ENCODE assay signal across 2 cellular contexts in the genomic region with DNA sequence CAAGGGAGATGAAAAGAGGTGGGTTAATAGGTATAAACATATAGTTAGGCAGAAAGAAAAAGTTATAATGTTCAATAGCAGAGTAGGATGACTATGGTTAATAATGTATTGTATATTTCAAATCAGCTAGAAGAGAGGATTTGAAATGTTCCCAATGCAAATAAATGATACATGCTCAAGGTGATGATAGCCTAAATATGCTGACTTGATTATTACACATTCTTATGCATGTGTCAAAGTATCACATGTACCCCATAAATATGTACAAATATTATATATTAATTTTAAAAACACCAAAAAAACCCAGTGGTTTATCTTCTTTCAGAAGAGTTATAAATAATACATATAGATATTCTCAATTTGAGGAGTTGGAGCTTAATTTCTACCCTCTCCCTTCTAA.
TF ChIP-seq lines count a peak whose summit lies in the region.

No MANE protein-coding gene starts in this region.

TF ChIP-seq in HepG2, 621 proteins besides CTCF, POLR2A, EP300 and RAD21:
- TF ChIP-seq SRSF4 (IDR thresholded peaks at IDR 0.05; ENCODE audit: low read depth, low read length, poor library complexity, severe bottlenecking) (no peak), MAFK (conservative IDR thresholded peaks at IDR 0.05 in 1 of 2, IDR thresholded peaks at IDR 0.05 in 1 of 2; ENCODE audit: low read length in 2 of 2) (peak; percentile 44 to 62)

TF ChIP-seq in K562, 482 proteins besides CTCF, POLR2A, EP300 and RAD21:
- TF ChIP-seq, protein P1, sequence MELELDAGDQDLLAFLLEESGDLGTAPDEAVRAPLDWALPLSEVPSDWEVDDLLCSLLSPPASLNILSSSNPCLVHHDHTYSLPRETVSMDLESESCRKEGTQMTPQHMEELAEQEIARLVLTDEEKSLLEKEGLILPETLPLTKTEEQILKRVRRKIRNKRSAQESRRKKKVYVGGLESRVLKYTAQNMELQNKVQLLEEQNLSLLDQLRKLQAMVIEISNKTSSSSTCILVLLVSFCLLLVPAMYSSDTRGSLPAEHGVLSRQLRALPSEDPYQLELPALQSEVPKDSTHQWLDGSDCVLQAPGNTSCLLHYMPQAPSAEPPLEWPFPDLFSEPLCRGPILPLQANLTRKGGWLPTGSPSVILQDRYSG (tag; conservative IDR thresholded peaks at IDR 0.05; ENCODE audit: low read depth) = no peak
- TF ChIP-seq C11orf30 (IDR thresholded peaks at IDR 0.05; ENCODE audit: low read depth) (peak; percentile 50; the same call in 1 of the 2 replicates), TOE1 (IDR thresholded peaks at IDR 0.05; ENCODE audit: borderline replicate concordance) (no peak), TOE1 (CRISPR knock-in tag; IDR thresholded peaks at IDR 0.05; ENCODE audit: borderline replicate concordance, low read depth) (no peak), ZNF316 (IDR thresholded peaks at IDR 0.05) (peak; percentile 69), FOXK2 (conservative IDR thresholded peaks at IDR 0.05 in 1 of 2, IDR thresholded peaks at IDR 0.05 in 1 of 2; ENCODE audit: low read depth in 2 of 2) (no peak)
